ENCODE assay signal across 1 cellular context in genomic region chrX:41236629-41237028, GRCh38.
A peak's percentile ranks its signal among the peaks of the same experiment; 100 is the strongest.
TF ChIP-seq lines count a peak whose summit lies in the region.

No MANE protein-coding gene starts in this region.

TF ChIP-seq in GM12878, 131 proteins besides CTCF, POLR2A, EP300 and RAD21 (continued from another document and continues in another):
- TF ChIP-seq FOXM1 (IDR thresholded peaks at IDR 0.05; ENCODE audit: low read depth, low read length) (0 out of 2 replicates have a peak, but pooled peaks have one; percentile 40), ASH2L (IDR thresholded peaks at IDR 0.05; ENCODE audit: borderline replicate concordance, low read depth) (no peak), MXI1 (IDR thresholded peaks at IDR 0.05; ENCODE audit: low read depth, low read length) (no peak), KLF5 (IDR thresholded peaks at IDR 0.05; ENCODE audit: partially characterized antibody) (no peak), PKNOX1 (IDR thresholded peaks at IDR 0.05) (no peak), STAT1 (conservative IDR thresholded peaks at IDR 0.05) (no peak), HDAC6 (IDR thresholded peaks at IDR 0.05; ENCODE audit: unreplicated experiment) (no peak), NKRF (conservative IDR thresholded peaks at IDR 0.05) (no peak), HDAC2 (IDR thresholded peaks at IDR 0.05) (no peak), SUPT20H (IDR thresholded peaks at IDR 0.05; ENCODE audit: borderline replicate concordance, control insufficient read depth, low read depth, low read length) (no peak), LARP7 (IDR thresholded peaks at IDR 0.05) (no peak), TBL1XR1 (IDR thresholded peaks at IDR 0.05; ENCODE audit: low read depth, low read length) (peak; percentile 96), IRF4 (IDR thresholded peaks at IDR 0.05; ENCODE audit: low read depth, low read length) (peak; percentile 82), PAX8 (IDR thresholded peaks at IDR 0.05) (no peak), CBFB (IDR thresholded peaks at IDR 0.05; ENCODE audit: low read depth) (peak; percentile 37; the same call in 1 of the 2 replicates), PML (IDR thresholded peaks at IDR 0.05; ENCODE audit: low read length) (no peak), ZSCAN29 (IDR thresholded peaks at IDR 0.05) (no peak), E4F1 (IDR thresholded peaks at IDR 0.05; ENCODE audit: borderline replicate concordance, partially characterized antibody) (no peak), ZNF207 (IDR thresholded peaks at IDR 0.05; ENCODE audit: borderline replicate concordance) (no peak), TCF7 (IDR thresholded peaks at IDR 0.05; ENCODE audit: borderline replicate concordance) (no peak), MYC (IDR thresholded peaks at IDR 0.05; ENCODE audit: insufficient read depth, insufficient read length, insufficient replicate concordance, low read length, severe bottlenecking) (no peak), RB1 (IDR thresholded peaks at IDR 0.05; ENCODE audit: borderline replicate concordance) (no peak), JUNB (IDR thresholded peaks at IDR 0.05) (no peak; the same call in 1 of the 2 replicates), BCL11A (IDR thresholded peaks at IDR 0.05; ENCODE audit: low read depth, low read length) (peak; percentile 81), ATF7 (IDR thresholded peaks at IDR 0.05; ENCODE audit: low read depth) (peak; percentile 80), CBX5 (IDR thresholded peaks at IDR 0.05; ENCODE audit: low read depth) (no peak)
- TF ChIP-seq, protein P1, sequence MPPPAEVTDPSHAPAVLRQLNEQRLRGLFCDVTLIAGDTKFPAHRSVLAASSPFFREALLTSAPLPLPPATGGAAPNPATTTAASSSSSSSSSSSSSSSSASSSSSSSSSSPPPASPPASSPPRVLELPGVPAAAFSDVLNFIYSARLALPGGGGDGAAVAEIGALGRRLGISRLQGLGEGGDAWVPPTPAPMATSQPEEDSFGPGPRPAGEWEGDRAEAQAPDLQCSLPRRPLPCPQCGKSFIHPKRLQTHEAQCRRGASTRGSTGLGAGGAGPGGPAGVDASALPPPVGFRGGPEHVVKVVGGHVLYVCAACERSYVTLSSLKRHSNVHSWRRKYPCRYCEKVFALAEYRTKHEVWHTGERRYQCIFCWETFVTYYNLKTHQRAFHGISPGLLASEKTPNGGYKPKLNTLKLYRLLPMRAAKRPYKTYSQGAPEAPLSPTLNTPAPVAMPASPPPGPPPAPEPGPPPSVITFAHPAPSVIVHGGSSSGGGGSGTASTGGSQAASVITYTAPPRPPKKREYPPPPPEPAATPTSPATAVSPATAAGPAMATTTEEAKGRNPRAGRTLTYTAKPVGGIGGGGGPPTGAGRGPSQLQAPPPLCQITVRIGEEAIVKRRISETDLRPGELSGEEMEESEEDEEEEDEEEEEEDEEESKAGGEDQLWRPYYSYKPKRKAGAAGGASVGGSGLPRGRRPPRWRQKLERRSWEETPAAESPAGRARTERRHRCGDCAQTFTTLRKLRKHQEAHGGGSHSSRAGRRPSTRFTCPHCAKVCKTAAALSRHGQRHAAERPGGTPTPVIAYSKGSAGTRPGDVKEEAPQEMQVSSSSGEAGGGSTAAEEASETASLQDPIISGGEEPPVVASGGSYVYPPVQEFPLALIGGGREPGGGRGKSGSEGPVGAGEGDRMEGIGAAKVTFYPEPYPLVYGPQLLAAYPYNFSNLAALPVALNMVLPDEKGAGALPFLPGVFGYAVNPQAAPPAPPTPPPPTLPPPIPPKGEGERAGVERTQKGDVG (CRISPR knock-in tag; IDR thresholded peaks at IDR 0.05): no peak
- TF ChIP-seq, protein P2, sequence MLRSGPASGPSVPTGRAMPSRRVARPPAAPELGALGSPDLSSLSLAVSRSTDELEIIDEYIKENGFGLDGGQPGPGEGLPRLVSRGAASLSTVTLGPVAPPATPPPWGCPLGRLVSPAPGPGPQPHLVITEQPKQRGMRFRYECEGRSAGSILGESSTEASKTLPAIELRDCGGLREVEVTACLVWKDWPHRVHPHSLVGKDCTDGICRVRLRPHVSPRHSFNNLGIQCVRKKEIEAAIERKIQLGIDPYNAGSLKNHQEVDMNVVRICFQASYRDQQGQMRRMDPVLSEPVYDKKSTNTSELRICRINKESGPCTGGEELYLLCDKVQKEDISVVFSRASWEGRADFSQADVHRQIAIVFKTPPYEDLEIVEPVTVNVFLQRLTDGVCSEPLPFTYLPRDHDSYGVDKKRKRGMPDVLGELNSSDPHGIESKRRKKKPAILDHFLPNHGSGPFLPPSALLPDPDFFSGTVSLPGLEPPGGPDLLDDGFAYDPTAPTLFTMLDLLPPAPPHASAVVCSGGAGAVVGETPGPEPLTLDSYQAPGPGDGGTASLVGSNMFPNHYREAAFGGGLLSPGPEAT (IDR thresholded peaks at IDR 0.05; ENCODE audit: low read depth): peak; percentile 93
- TF ChIP-seq, protein P3, sequence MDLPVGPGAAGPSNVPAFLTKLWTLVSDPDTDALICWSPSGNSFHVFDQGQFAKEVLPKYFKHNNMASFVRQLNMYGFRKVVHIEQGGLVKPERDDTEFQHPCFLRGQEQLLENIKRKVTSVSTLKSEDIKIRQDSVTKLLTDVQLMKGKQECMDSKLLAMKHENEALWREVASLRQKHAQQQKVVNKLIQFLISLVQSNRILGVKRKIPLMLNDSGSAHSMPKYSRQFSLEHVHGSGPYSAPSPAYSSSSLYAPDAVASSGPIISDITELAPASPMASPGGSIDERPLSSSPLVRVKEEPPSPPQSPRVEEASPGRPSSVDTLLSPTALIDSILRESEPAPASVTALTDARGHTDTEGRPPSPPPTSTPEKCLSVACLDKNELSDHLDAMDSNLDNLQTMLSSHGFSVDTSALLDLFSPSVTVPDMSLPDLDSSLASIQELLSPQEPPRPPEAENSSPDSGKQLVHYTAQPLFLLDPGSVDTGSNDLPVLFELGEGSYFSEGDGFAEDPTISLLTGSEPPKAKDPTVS (IDR thresholded peaks at IDR 0.05; ENCODE audit: low read depth, low read length): no peak
- TF ChIP-seq, protein P4, sequence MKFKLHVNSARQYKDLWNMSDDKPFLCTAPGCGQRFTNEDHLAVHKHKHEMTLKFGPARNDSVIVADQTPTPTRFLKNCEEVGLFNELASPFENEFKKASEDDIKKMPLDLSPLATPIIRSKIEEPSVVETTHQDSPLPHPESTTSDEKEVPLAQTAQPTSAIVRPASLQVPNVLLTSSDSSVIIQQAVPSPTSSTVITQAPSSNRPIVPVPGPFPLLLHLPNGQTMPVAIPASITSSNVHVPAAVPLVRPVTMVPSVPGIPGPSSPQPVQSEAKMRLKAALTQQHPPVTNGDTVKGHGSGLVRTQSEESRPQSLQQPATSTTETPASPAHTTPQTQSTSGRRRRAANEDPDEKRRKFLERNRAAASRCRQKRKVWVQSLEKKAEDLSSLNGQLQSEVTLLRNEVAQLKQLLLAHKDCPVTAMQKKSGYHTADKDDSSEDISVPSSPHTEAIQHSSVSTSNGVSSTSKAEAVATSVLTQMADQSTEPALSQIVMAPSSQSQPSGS (IDR thresholded peaks at IDR 0.05; ENCODE audit: low read length): peak; percentile 78; the same call in 1 of the 2 replicates
- TF ChIP-seq, protein P5, sequence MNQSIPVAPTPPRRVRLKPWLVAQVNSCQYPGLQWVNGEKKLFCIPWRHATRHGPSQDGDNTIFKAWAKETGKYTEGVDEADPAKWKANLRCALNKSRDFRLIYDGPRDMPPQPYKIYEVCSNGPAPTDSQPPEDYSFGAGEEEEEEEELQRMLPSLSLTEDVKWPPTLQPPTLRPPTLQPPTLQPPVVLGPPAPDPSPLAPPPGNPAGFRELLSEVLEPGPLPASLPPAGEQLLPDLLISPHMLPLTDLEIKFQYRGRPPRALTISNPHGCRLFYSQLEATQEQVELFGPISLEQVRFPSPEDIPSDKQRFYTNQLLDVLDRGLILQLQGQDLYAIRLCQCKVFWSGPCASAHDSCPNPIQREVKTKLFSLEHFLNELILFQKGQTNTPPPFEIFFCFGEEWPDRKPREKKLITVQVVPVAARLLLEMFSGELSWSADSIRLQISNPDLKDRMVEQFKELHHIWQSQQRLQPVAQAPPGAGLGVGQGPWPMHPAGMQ (IDR thresholded peaks at IDR 0.05; ENCODE audit: borderline replicate concordance): no peak
- TF ChIP-seq, protein P6, sequence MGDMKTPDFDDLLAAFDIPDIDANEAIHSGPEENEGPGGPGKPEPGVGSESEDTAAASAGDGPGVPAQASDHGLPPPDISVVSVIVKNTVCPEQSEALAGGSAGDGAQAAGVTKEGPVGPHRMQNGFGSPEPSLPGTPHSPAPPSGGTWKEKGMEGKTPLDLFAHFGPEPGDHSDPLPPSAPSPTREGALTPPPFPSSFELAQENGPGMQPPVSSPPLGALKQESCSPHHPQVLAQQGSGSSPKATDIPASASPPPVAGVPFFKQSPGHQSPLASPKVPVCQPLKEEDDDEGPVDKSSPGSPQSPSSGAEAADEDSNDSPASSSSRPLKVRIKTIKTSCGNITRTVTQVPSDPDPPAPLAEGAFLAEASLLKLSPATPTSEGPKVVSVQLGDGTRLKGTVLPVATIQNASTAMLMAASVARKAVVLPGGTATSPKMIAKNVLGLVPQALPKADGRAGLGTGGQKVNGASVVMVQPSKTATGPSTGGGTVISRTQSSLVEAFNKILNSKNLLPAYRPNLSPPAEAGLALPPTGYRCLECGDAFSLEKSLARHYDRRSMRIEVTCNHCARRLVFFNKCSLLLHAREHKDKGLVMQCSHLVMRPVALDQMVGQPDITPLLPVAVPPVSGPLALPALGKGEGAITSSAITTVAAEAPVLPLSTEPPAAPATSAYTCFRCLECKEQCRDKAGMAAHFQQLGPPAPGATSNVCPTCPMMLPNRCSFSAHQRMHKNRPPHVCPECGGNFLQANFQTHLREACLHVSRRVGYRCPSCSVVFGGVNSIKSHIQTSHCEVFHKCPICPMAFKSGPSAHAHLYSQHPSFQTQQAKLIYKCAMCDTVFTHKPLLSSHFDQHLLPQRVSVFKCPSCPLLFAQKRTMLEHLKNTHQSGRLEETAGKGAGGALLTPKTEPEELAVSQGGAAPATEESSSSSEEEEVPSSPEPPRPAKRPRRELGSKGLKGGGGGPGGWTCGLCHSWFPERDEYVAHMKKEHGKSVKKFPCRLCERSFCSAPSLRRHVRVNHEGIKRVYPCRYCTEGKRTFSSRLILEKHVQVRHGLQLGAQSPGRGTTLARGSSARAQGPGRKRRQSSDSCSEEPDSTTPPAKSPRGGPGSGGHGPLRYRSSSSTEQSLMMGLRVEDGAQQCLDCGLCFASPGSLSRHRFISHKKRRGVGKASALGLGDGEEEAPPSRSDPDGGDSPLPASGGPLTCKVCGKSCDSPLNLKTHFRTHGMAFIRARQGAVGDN (IDR thresholded peaks at IDR 0.05): no peak; the same call in 1 of the 2 replicates
- TF ChIP-seq, protein P7, sequence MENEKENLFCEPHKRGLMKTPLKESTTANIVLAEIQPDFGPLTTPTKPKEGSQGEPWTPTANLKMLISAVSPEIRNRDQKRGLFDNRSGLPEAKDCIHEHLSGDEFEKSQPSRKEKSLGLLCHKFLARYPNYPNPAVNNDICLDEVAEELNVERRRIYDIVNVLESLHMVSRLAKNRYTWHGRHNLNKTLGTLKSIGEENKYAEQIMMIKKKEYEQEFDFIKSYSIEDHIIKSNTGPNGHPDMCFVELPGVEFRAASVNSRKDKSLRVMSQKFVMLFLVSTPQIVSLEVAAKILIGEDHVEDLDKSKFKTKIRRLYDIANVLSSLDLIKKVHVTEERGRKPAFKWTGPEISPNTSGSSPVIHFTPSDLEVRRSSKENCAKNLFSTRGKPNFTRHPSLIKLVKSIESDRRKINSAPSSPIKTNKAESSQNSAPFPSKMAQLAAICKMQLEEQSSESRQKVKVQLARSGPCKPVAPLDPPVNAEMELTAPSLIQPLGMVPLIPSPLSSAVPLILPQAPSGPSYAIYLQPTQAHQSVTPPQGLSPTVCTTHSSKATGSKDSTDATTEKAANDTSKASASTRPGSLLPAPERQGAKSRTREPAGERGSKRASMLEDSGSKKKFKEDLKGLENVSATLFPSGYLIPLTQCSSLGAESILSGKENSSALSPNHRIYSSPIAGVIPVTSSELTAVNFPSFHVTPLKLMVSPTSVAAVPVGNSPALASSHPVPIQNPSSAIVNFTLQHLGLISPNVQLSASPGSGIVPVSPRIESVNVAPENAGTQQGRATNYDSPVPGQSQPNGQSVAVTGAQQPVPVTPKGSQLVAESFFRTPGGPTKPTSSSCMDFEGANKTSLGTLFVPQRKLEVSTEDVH (IDR thresholded peaks at IDR 0.05; ENCODE audit: low read depth, partially characterized antibody): no peak
